Comparison of ENCODE assay signal across 22 cellular contexts in the genomic region with DNA sequence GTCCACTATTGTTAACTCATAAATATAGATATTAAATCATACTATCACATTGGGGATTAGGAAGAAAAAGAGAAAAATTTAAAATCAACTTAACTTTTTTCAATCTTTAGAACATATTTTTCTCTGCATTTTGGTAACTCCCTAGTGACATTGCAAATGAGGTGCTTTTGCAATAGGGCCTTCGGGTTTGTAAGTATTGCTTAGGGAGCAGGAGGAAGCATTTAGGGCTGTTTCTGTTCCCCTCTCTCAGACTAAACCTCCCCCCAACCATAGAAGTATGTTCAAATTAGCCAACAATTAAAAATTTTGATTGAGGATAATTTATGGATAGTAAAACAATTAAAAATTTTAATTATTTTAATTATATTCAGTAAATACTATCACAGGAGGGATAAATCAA.
"Had no signal": no experiment of that assay in that cellular context is flagged by ENCODE, and none has a peak within 500 bp of the region (broad histone marks: within the 10 kb centered on the region; RNA-seq: fewer than 3 reads in every experiment).

No MANE protein-coding gene starts in this region.

- H3K9me3 ChIP-seq: lower lobe of right lung, mucosa of descending colon, neutrophil, right lobe of liver, tibial nerve had no signal

- H3K36me3 ChIP-seq: lower lobe of right lung, neutrophil, right lobe of liver, tibial nerve had no signal

- H3K4me1 ChIP-seq: lower lobe of right lung, right lobe of liver, tibial nerve had no signal

- H3K36me3 Mint-ChIP-seq: activated naive CD4-positive, alpha-beta T cell treated with anti-CD3 and anti-CD28 coated beads, Interleukin-2, amount 50 U/mL, for 24 hours had no signal

- DNase-seq: activated B cell treated with CpG ODN at 0.5 μM for 24 hours; activated CD4-positive, alpha-beta T cell treated with anti-CD3 and anti-CD28 coated beads, Interleukin-2, amount 50 U/mL, for 1 hour; activated CD8-positive, alpha-beta T cell treated with anti-CD3 and anti-CD28 coated beads for 36 hours; activated naive CD8-positive, alpha-beta T cell treated with anti-CD3 and anti-CD28 coated beads, Interleukin-2, amount 50 U/mL, for 24 hours; activated T-cell treated with anti-CD3 and anti-CD28 coated beads, Interleukin-2, amount 50 U/mL, for 4 hours; amygdala; caudate nucleus; cortex of kidney; endodermal cell; foreskin fibroblast; head of caudate nucleus; lower lobe of right lung; mucosa of descending colon; right lobe of liver; stimulated activated CD4-positive, alpha-beta T cell treated with anti-CD3 and anti-CD28 coated beads, Interleukin-2, amount 100 ng/mL, for 48 hours; stimulated activated naive CD4-positive, alpha-beta T cell treated with Interleukin-2 at 50 U/mL for 16 hours had no signal

- H3K27me3 Mint-ChIP-seq: activated naive CD4-positive, alpha-beta T cell treated with anti-CD3 and anti-CD28 coated beads, Interleukin-2, amount 50 U/mL, for 24 hours had no signal

- H3K27me3 ChIP-seq: neutrophil, right lobe of liver, tibial nerve had no signal

- H3K27ac ChIP-seq: lower lobe of right lung, neutrophil, right lobe of liver, tibial nerve had no signal

- H3K4me1 Mint-ChIP-seq: activated B cell treated with CpG ODN at 0.5 μM for 24 hours; activated naive CD4-positive, alpha-beta T cell treated with anti-CD3 and anti-CD28 coated beads, Interleukin-2, amount 50 U/mL, for 24 hours; activated naive CD8-positive, alpha-beta T cell treated with anti-CD3 and anti-CD28 coated beads, Interleukin-2, amount 50 U/mL, for 24 hours; nephron had no signal

- ATAC-seq: activated CD8-positive, alpha-beta T cell treated with anti-CD3 and anti-CD28 coated beads for 36 hours; activated naive CD8-positive, alpha-beta T cell treated with anti-CD3 and anti-CD28 coated beads, Interleukin-2, amount 50 U/mL, for 24 hours; activated T-cell treated with anti-CD3 and anti-CD28 coated beads, Interleukin-2, amount 50 U/mL, for 4 hours; esophagus mucosa; lower lobe of right lung; mucosa of descending colon had no signal

- H3K4me3 ChIP-seq: lower lobe of right lung, mucosa of descending colon, right lobe of liver, tibial nerve had no signal

- H3K9me3 Mint-ChIP-seq: activated B cell treated with CpG ODN at 0.5 μM for 24 hours; activated CD8-positive, alpha-beta T cell treated with anti-CD3 and anti-CD28 coated beads for 36 hours; activated naive CD4-positive, alpha-beta T cell treated with anti-CD3 and anti-CD28 coated beads, Interleukin-2, amount 50 U/mL, for 24 hours; activated naive CD8-positive, alpha-beta T cell treated with anti-CD3 and anti-CD28 coated beads, Interleukin-2, amount 50 U/mL, for 24 hours; activated T-cell treated with anti-CD3 and anti-CD28 coated beads, Interleukin-2, amount 50 U/mL, for 4 hours; activated T-helper 2 cell treated with anti-CD3 and anti-CD28 coated beads, Interferon-gamma antibody, Interleukin-2, Interleukin-4, amounts not matched to agents 10 μg/mL and 5 μg/mL and 100 μg/mL, durations not matched to agents 14 hours and 24 hours and 36 hours; endodermal cell; nephron had no signal

- H3K27ac Mint-ChIP-seq: activated B cell treated with CpG ODN at 0.5 μM for 24 hours; activated CD8-positive, alpha-beta T cell treated with anti-CD3 and anti-CD28 coated beads for 36 hours; activated naive CD4-positive, alpha-beta T cell treated with anti-CD3 and anti-CD28 coated beads, Interleukin-2, amount 50 U/mL, for 24 hours; activated naive CD8-positive, alpha-beta T cell treated with anti-CD3 and anti-CD28 coated beads, Interleukin-2, amount 50 U/mL, for 24 hours; activated T-helper 2 cell treated with anti-CD3 and anti-CD28 coated beads, Interferon-gamma antibody, Interleukin-2, Interleukin-4, amounts not matched to agents 10 μg/mL and 5 μg/mL and 100 μg/mL, durations not matched to agents 14 hours and 24 hours and 36 hours; endodermal cell; nephron had no signal

- H3K4me3 Mint-ChIP-seq: activated B cell treated with CpG ODN at 0.5 μM for 24 hours; activated CD8-positive, alpha-beta T cell treated with anti-CD3 and anti-CD28 coated beads for 36 hours; activated naive CD4-positive, alpha-beta T cell treated with anti-CD3 and anti-CD28 coated beads, Interleukin-2, amount 50 U/mL, for 24 hours; activated naive CD8-positive, alpha-beta T cell treated with anti-CD3 and anti-CD28 coated beads, Interleukin-2, amount 50 U/mL, for 24 hours; activated T-cell treated with anti-CD3 and anti-CD28 coated beads, Interleukin-2, amount 50 U/mL, for 4 hours; endodermal cell; nephron had no signal
